Comparison of ENCODE assay signal across 1 cellular context in the genomic region with DNA sequence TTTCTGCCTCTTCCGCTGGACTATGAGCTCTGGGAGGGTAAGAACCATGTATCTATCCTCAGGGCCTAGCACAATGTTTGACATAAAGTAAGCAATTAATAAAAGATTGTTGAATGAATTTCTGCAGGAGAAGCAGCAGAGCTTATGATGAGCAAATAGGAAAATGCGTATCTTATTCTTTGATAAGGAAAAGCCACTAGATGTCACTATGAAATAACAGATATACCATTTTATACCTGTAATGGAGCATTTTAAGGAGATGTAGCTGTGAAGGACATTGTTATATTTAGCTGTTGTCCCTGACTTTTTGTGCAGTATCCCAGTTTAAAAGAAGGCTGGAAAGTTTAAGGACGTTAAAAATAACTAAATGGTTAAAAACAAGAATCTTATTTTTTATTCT.
TF ChIP-seq lines count a peak whose summit lies in the region.

No MANE protein-coding gene starts in this region.

TF ChIP-seq in GM12878, 131 proteins besides CTCF, POLR2A, EP300 and RAD21 (continued from another document):
- TF ChIP-seq, protein P1, sequence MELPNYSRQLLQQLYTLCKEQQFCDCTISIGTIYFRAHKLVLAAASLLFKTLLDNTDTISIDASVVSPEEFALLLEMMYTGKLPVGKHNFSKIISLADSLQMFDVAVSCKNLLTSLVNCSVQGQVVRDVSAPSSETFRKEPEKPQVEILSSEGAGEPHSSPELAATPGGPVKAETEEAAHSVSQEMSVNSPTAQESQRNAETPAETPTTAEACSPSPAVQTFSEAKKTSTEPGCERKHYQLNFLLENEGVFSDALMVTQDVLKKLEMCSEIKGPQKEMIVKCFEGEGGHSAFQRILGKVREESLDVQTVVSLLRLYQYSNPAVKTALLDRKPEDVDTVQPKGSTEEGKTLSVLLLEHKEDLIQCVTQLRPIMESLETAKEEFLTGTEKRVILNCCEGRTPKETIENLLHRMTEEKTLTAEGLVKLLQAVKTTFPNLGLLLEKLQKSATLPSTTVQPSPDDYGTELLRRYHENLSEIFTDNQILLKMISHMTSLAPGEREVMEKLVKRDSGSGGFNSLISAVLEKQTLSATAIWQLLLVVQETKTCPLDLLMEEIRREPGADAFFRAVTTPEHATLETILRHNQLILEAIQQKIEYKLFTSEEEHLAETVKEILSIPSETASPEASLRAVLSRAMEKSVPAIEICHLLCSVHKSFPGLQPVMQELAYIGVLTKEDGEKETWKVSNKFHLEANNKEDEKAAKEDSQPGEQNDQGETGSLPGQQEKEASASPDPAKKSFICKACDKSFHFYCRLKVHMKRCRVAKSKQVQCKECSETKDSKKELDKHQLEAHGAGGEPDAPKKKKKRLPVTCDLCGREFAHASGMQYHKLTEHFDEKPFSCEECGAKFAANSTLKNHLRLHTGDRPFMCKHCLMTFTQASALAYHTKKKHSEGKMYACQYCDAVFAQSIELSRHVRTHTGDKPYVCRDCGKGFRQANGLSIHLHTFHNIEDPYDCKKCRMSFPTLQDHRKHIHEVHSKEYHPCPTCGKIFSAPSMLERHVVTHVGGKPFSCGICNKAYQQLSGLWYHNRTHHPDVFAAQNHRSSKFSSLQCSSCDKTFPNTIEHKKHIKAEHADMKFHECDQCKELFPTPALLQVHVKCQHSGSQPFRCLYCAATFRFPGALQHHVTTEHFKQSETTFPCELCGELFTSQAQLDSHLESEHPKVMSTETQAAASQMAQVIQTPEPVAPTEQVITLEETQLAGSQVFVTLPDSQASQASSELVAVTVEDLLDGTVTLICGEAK (IDR thresholded peaks at IDR 0.05; ENCODE audit: borderline replicate concordance) = no peak
